Comparison of ENCODE assay signal across 8 cellular contexts in genomic region chr16:67530013-67530939, GRCh38. TPM values are rescaled to one million over a fixed set of nuclear protein-coding genes. Genes with fewer than 3 reads are reported as not detected.
A peak's percentile ranks its signal among the peaks of the same experiment; 100 is the strongest.
DNase-seq lines count a peak whose midpoint lies in the region; ATAC-seq, FAIRE-seq and TF ChIP-seq lines count a peak whose summit lies in the region.

No MANE protein-coding gene starts in this region.

- TF ChIP-seq CTCF in GM06990 (IDR thresholded peaks at IDR 0.05; ENCODE audit: insufficient read depth, low read length, poor library complexity, severe bottlenecking): no peak
- no peak for TF ChIP-seq CTCF in pancreas (IDR thresholded peaks at IDR 0.05)

- H3K36me3 ChIP-seq in GM06990 (ENCODE audit: control insufficient read depth, insufficient read depth, low read length) (no peaks in the 10 kb centered on the region), pancreas (no peaks in the 10 kb centered on the region)

- peaks cover 0 to 18% (median 11%) of the 10 kb centered on the region in 3 donors for H3K4me1 ChIP-seq in pancreas

- peak; percentile 87 for DNase-seq in 8988T
- peak; percentile 57 for DNase-seq in GM06990 (ENCODE audit: extremely low read depth, insufficient read length)
- peak; percentile 80 for DNase-seq in HuH-7.5 (ENCODE audit: low spot score)
- DNase-seq in amniotic stem cell (lab: John Stamatoyannopoulos, UW): peak; percentile 49
- DNase-seq in left cardiac atrium: peak; percentile 87
- peak; percentile 71 to 89 (median 80) for DNase-seq in pancreas
- no peak for DNase-seq in ecto neural progenitor cell (ENCODE audit: low spot score)
- no peak for DNase-seq in cortex of kidney (lab: John Stamatoyannopoulos, UW)

- H3K4me3 ChIP-seq in GM06990 (replicated peaks; ENCODE audit: low read depth, low read length) (peak overlapping the region; percentile 59), pancreas (peak overlapping the region; percentile 66 to 93 (median 80))

- WGBS in pancreas, 2 donors: 2 to 4% methylated on average over 19 to 48 of the region's 48 CpGs

- peak overlapping the region; percentile 70 to 87 (median 79) for H3K27ac ChIP-seq in pancreas

- H3K27me3 ChIP-seq in GM06990 (replicated peaks; ENCODE audit: control insufficient read depth, insufficient read depth, low read length): no peaks in the 10 kb centered on the region
- no peaks in the 10 kb centered on the region for H3K27me3 ChIP-seq in pancreas

- FAIRE-seq in pancreas (lab: Jason Lieb, UNC): no peak

- ATAC-seq in left cardiac atrium: peak; percentile 81 to 84
- peak; percentile 64 to 80 (median 73) for ATAC-seq in pancreas

- H3K9me3 ChIP-seq in pancreas: no peaks in the 10 kb centered on the region

- intact Hi-C loops in left cardiac atrium (cut with DNase I) (no loop called here), pancreas (cut with DNase I) (no loop called here)

RNA-seq across cellular contexts. Expression of gene RIPOR1, which starts 1.6 kb away (rescaled TPM):
- total RNA-seq in left cardiac atrium (10 to 100 TPM; 66.2 to 80.9 TPM), pancreas (10 to 100 TPM; 31.8 to 53.8 (median 34.0) TPM)
- 10 to 100 TPM; 43.3 to 49.1 TPM for polyA plus RNA-seq in pancreas

RNA-seq across cellular contexts. Expression of gene CTCF, which starts 32.0 kb away (rescaled TPM):
- total RNA-seq in left cardiac atrium (10 to 100 TPM; 22.7 to 25.7 TPM), pancreas (10 to 100 TPM; 15.6 to 25.2 (median 17.0) TPM)
- polyA plus RNA-seq in pancreas: 10 to 100 TPM; 13.3 to 18.9 TPM

RNA-seq across cellular contexts. Expression of gene AGRP, which starts 46.9 kb away (rescaled TPM):
- not detected for total RNA-seq in left cardiac atrium
- not detected for total RNA-seq in pancreas
- polyA plus RNA-seq in pancreas: under 1 TPM in 1 of 2 donors, not detected in 1; 0.23 TPM

RNA-seq across cellular contexts. Expression of gene ATP6V0D1, which starts 49.3 kb away (rescaled TPM):
- total RNA-seq in left cardiac atrium (10 to 100 TPM; 66.9 to 71.3 TPM), pancreas (10 to 100 TPM; 22.8 to 47.7 (median 32.3) TPM)
- polyA plus RNA-seq in pancreas: 10 to 100 TPM; 17.4 to 54.0 TPM

Comparison
In these comparisons a context has a peak if more than half of its experiments do, and no peak if none do; other contexts are left out.
1. DNase-seq: peak in 8988T (single experiment), GM06990 (single experiment), HuH-7.5 (single experiment), amniotic stem cell (single experiment), left cardiac atrium (single experiment) and pancreas (6 of 6); none in ecto neural progenitor cell (single experiment) and cortex of kidney (single experiment).